9 cellular contexts compared by ENCODE assay signal in the genomic region with DNA sequence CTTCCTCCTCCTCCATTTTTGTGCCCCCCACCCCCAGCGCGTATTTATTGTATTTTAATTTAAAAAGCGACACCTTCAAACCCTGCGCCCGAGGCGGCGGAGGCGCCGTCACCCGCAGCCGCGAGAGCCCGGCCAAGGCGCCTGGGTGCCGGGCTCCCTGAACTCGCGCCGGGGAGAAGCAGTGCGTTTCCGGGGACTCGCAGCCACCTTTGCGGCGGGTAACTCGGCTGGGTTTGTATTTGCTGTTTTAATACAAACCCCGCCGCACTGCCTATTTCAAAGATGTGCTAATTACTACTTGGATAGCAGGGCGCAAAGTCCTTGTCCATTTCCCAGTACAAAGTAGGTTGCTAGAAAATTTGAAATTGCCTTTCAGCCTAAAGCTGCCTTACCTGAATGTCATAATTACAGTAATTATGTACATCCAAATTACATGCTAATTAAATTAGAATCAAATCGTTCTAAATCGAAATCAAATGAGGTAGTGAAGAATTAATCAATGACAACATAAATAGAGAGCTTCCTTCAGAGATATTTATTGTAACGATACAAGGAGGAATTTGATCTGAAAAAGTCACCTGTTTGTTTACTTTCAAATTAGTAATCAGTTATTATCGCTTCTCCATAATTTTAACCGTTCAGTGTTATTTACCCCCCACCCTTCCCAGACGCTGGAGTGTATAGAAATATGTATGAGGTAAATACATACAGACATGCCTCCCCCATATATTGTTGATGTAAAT. TPM values are rescaled to one million over a fixed set of nuclear protein-coding genes. Genes with fewer than 3 reads are reported as not detected.
DNase-seq lines count a peak whose midpoint lies in the region; ATAC-seq and TF ChIP-seq lines count a peak whose summit lies in the region.
"Had no signal": no experiment of that assay in that cellular context is flagged by ENCODE, and none has a peak within 500 bp of the region (broad histone marks: within the 10 kb centered on the region; RNA-seq: fewer than 3 reads in every experiment).

No MANE protein-coding gene starts in this region.

- H3K36me3 ChIP-seq in adipocyte (ENCODE audit: control insufficient read depth, insufficient read depth, low read length, severe bottlenecking) (peaks cover 2% of the 10 kb centered on the region), neuron (ENCODE audit: insufficient read depth, low read length) (no peaks in the 10 kb centered on the region), colonic mucosa (no peaks in the 10 kb centered on the region)

- DNase-seq in NCI-H1417 (lab: John Stamatoyannopoulos, UW) (peak in 2 of 3 experiments; percentile 24 to 57), NCI-H1417 treated with DMSO at 0.1 percent for 48 hours (lab: John Stamatoyannopoulos, UW) (no peak), NAMALWA (ENCODE audit: low spot score) (peak; percentile 38), adipocyte (ENCODE audit: low read depth) (peak; percentile 6), SKM-1 treated with dmso at 0.1 percent for 144 hours (lab: John Stamatoyannopoulos, UW; ENCODE audit: unreplicated experiment) (no peak), colonic mucosa (no peak)
- DNase-seq: foreskin melanocyte had no signal

- H3K9me3 ChIP-seq in adipocyte (ENCODE audit: control insufficient read depth, low read length) (no peaks in the 10 kb centered on the region), neuron (ENCODE audit: low read length) (no peaks in the 10 kb centered on the region), colonic mucosa (no peaks in the 10 kb centered on the region)

- H3K9ac ChIP-seq in adipocyte (ENCODE audit: low read length) = no peak overlapping the region
- no peak overlapping the region for H3K9ac ChIP-seq in colonic mucosa (ENCODE audit: low read depth in 2 of 2, low read length in 2 of 2)

- no peak overlapping the region for H3K27ac ChIP-seq in colonic mucosa

- no peak overlapping the region for H2AFZ ChIP-seq in neuron (ENCODE audit: low read depth, low read length)

- H3K27me3 ChIP-seq in adipocyte (replicated peaks; ENCODE audit: control insufficient read depth, insufficient read depth, low read length) (peaks cover 55% of the 10 kb centered on the region), neuron (ENCODE audit: insufficient read depth, low read length) (peaks cover 26% of the 10 kb centered on the region), colonic mucosa (peaks cover 74% of the 10 kb centered on the region)

- TF ChIP-seq CTCF in colonic mucosa (IDR thresholded peaks at IDR 0.05) = no peak

- H3K4me3 ChIP-seq in adipocyte (ENCODE audit: low read length) = peak overlapping the region; percentile 65
- H3K4me3 ChIP-seq in neuron (ENCODE audit: low read length) = peak overlapping the region; percentile 30
- no peak overlapping the region for H3K4me3 ChIP-seq in colonic mucosa

- peaks cover 5% of the 10 kb centered on the region for H3K4me1 ChIP-seq in adipocyte (ENCODE audit: control insufficient read depth, insufficient read depth, low read length)
- H3K4me1 ChIP-seq in neuron (ENCODE audit: insufficient read depth, low read length) = peaks cover 51% of the 10 kb centered on the region
- peaks cover 28% of the 10 kb centered on the region for H3K4me1 ChIP-seq in colonic mucosa

- no peak for ATAC-seq in HG03565 (IDR thresholded peaks at IDR 0.05; ENCODE audit: unreplicated experiment)

- intact Hi-C loops in colonic mucosa (cut with DNase I) = loop anchor here (2.0 to 10.0 kb wide), 3 partner anchors 185 to 942 kb away; no protein-coding TSS in a partner anchor

RNA-seq across cellular contexts. Expression of gene SP9, which starts 8.0 kb away (rescaled TPM):
- total RNA-seq in colonic mucosa = not detected

RNA-seq across cellular contexts. Expression of gene SCRN3, which starts 52.8 kb away (rescaled TPM):
- total RNA-seq in colonic mucosa = 10 to 100 TPM; 19.1 to 20.7 TPM

Comparison
In these comparisons a context has a peak if more than half of its experiments do, and no peak if none do; other contexts are left out.
1. DNase-seq: peak in NCI-H1417 (2 of 3), NAMALWA (single experiment) and adipocyte (single experiment); none in NCI-H1417 treated with DMSO at 0.1 percent for 48 hours (single experiment), SKM-1 treated with dmso at 0.1 percent for 144 hours (single experiment) and colonic mucosa (single experiment).